Comparison of ENCODE assay signal across 8 cellular contexts in the genomic region with DNA sequence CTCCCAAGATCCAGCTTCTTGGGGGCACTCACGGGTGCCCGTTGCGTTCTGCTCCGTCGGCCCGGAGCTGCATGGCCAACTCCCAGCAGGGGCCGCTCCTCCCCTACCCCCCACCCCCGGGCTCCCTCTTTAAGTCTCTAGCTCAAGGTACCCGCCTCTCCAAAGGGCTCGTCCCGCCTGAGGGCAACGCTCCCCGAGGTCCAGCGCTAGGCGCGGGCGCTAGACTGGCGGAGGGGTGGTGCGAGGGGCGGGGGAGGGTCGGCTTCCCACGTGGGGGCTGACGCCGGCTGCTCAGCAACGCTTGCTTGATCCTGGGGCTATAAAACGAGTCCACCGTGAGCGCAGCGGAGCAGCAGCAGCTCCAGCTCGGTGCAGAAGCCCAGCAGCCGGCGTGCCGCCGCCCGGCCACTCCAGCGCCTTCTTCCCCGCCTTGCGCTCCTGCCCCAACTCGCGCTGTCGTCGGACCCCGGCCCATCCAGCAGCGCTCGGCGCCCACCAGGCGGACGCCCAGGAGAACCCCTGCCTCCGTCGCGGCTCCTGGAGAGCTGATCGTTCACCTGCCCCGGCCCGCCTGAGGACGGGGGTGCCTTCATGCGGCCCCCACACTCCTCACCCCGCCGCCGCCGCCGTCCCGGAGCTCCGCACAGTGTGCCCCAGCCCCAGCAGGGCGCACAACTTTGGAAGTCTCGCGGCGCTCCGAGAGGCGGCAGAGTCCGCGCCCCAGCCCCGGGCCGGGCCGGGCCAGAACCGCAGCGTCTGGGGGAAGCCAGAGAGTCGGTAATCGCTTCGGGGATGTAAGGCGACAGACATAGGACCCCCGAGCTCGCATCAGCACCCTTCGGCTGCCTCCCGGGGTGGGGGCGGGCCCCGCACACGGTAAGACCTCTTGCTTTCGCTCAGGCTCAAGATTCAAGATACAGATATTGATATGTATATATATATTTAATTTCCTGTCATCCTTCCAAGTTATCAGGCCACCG. TPM values are rescaled to one million over a fixed set of nuclear protein-coding genes. Genes with fewer than 3 reads are reported as not detected.
DNase-seq lines count a peak whose midpoint lies in the region; ATAC-seq, FAIRE-seq and TF ChIP-seq lines count a peak whose summit lies in the region.

A gene (plus strand): TSS at position 348 of the 980 bp plus-strand sequence. CDS start 968 bp downstream, outside the sequence.

- FAIRE-seq in pancreas (lab: Jason Lieb, UNC): no peak

- no TSS peak for BruUV-seq in Caco-2 (replicated peaks; lab: Mats Ljungman, UMichigan)

- H3K4me3 ChIP-seq in Caco-2 (ENCODE audit: low read depth, low read length) (peak within 1 kb of the TSS; percentile 41), heart right ventricle (peak within 1 kb of the TSS; percentile 35 to 62 (median 54)), pancreas (peak within 1 kb of the TSS; percentile 44 to 69 (median 58))

- CTCF ChIA-PET in Caco-2 (lab: Charles Lee): interaction anchor here (0.6 to 1.1 kb wide), 9 partner anchors 22 to 1059 kb away, joined by 3 to 7 read pairs (median 3); no protein-coding TSS in a partner anchor

- H3K27me3 ChIP-seq in Caco-2 (replicated peaks; ENCODE audit: control insufficient read depth, insufficient read depth, low read length): no peaks in the 10 kb centered on the region
- H3K27me3 ChIP-seq in heart right ventricle: peaks cover 14 to 88% (median 77%) of the 10 kb centered on the region in 7 donors
- no peaks in the 10 kb centered on the region for H3K27me3 ChIP-seq in pancreas

- H3K4me1 Mint-ChIP-seq in Caco-2 (ENCODE audit: low read depth, unreplicated experiment): peaks cover 8% of the 10 kb centered on the region

- WGBS in heart right ventricle, 2 donors: 1% methylated on average over 83 to 89 of the region's 89 CpGs
- 0 to 1% methylated on average over 62 to 89 of the region's 89 CpGs for WGBS in pancreas, 2 donors

- intact Hi-C loops in Caco-2 (cut with micrococcal nuclease; ENCODE audit: unreplicated experiment) (loop anchor here (1.0 to 10.0 kb wide), 6 partner anchors 128 to 1238 kb away; no protein-coding TSS in a partner anchor), heart right ventricle (cut with DNase I) (loop anchor here in 7 of 10 donors (2.0 to 10.0 kb wide), 8 partner anchors 130 to 1058 kb away; no protein-coding TSS in a partner anchor), pancreas (cut with DNase I) (loop anchor here in 2 of 3 donors (2.0 to 10.0 kb wide), 2 partner anchors 130 to 288 kb away; no protein-coding TSS in a partner anchor)

- H3K27me3 Mint-ChIP-seq in Caco-2 (ENCODE audit: insufficient read depth, unreplicated experiment): peaks cover 34% of the 10 kb centered on the region

- DNase-seq in Caco-2 (peak; percentile 54 to 60), GOT3 (lab: John Stamatoyannopoulos, UW) (peak; percentile 45), NCI-H345 treated with DMSO at 0.1 percent for 48 hours (lab: John Stamatoyannopoulos, UW; ENCODE audit: unreplicated experiment) (peak; percentile 7), heart right ventricle (peak in 1 of 2 donors; percentile 49), pancreas (peak; percentile 71 to 91 (median 81)), DMS153 treated with DMSO at 0.1 percent for 48 hours (lab: John Stamatoyannopoulos, UW; ENCODE audit: unreplicated experiment) (no peak)
- DNase-seq in activated naive CD4-positive, alpha-beta T cell treated with anti-CD3 and anti-CD28 coated beads, Interleukin-2, amount 50 U/mL, for 72 hours (ENCODE audit: low spot score in 2 of 2): peak in 1 of 2 donors; percentile 33

- POLR2A ChIA-PET in Caco-2 (lab: Charles Lee): no interaction called here

- H3K27ac ChIP-seq in heart right ventricle (peak within 1 kb of the TSS in 3 of 10 donors; percentile 7 to 38 (median 21)), pancreas (peak within 1 kb of the TSS; percentile 31 to 80 (median 68))

- peak within 1 kb of the TSS; percentile 75 for H3K4me3 Mint-ChIP-seq in Caco-2 (ENCODE audit: unreplicated experiment)

- H3K4me1 ChIP-seq in Caco-2 (peaks cover 3% of the 10 kb centered on the region; the same call in 1 of the 2 replicates), heart right ventricle (peaks cover 0 to 37% (median 31%) of the 10 kb centered on the region in 9 donors), pancreas (peaks cover 0 to 8% (median 4%) of the 10 kb centered on the region in 3 donors)

- peak; percentile 51 to 55 for ATAC-seq in activated naive CD4-positive, alpha-beta T cell treated with anti-CD3 and anti-CD28 coated beads, Interleukin-2, amount 50 U/mL, for 72 hours
- ATAC-seq in heart right ventricle (peak; percentile 54 to 76 (median 64)), pancreas (peak; percentile 72 to 82 (median 80)), GM19395 (IDR thresholded peaks at IDR 0.05; ENCODE audit: unreplicated experiment) (no peak)

- H3K36me3 ChIP-seq in Caco-2 (ENCODE audit: control insufficient read depth, insufficient read depth, low read length): no peaks in the 10 kb centered on the region
- H3K36me3 ChIP-seq in heart right ventricle: no peaks in the 10 kb centered on the region
- H3K36me3 ChIP-seq in pancreas: peaks cover 0 to 4% (median 0%) of the 10 kb centered on the region in 3 donors

- no peaks in the 10 kb centered on the region for H3K36me3 Mint-ChIP-seq in Caco-2 (ENCODE audit: insufficient read depth, unreplicated experiment)
- peaks cover 10 to 11% of the 10 kb centered on the region in 2 donors for H3K36me3 Mint-ChIP-seq in activated naive CD4-positive, alpha-beta T cell treated with anti-CD3 and anti-CD28 coated beads, Interleukin-2, amount 50 U/mL, for 72 hours

- H3K9me3 ChIP-seq in Caco-2: no peaks in the 10 kb centered on the region
- H3K9me3 ChIP-seq in heart right ventricle: no peaks in the 10 kb centered on the region
- no peaks in the 10 kb centered on the region for H3K9me3 ChIP-seq in pancreas

- H3K9me3 Mint-ChIP-seq in Caco-2 (ENCODE audit: unreplicated experiment): no peaks in the 10 kb centered on the region
- no peaks in the 10 kb centered on the region for H3K9me3 Mint-ChIP-seq in activated naive CD4-positive, alpha-beta T cell treated with anti-CD3 and anti-CD28 coated beads, Interleukin-2, amount 50 U/mL, for 72 hours

- H3K27ac Mint-ChIP-seq in Caco-2 (ENCODE audit: unreplicated experiment): no peak within 1 kb of the TSS
- H3K27ac Mint-ChIP-seq in activated naive CD4-positive, alpha-beta T cell treated with anti-CD3 and anti-CD28 coated beads, Interleukin-2, amount 50 U/mL, for 72 hours: no peak within 1 kb of the TSS

- TF ChIP-seq CTCF in Caco-2 (IDR thresholded peaks at IDR 0.05; ENCODE audit: insufficient read depth in 1 of 2, low read depth in 1 of 2, low read length in 1 of 2, severe bottlenecking in 1 of 2, unreplicated experiment in 1 of 2) (peak in 1 of 2 experiments; percentile 52), heart right ventricle (IDR thresholded peaks at IDR 0.05) (no peak), pancreas (IDR thresholded peaks at IDR 0.05) (no peak)

RNA-seq across cellular contexts. Expression of the gene that starts here (rescaled TPM):
- total RNA-seq in Caco-2 (2022): 0.67 and 0.70 TPM in 2 replicates
- total RNA-seq in activated naive CD4-positive, alpha-beta T cell treated with anti-CD3 and anti-CD28 coated beads, Interleukin-2, amount 50 U/mL, for 72 hours: not detected
- total RNA-seq in heart right ventricle: 1 to 10 TPM in 2 of 10 donors, under 1 TPM in 8; 0.32 to 1.4 (median 0.66) TPM
- polyA plus RNA-seq in heart right ventricle: under 1 TPM; 0.29 to 0.78 TPM
- 10 to 100 TPM; 12.6 to 40.7 (median 27.1) TPM for total RNA-seq in pancreas
- 10 to 100 TPM; 15.0 to 42.3 TPM for polyA plus RNA-seq in pancreas

Comparison
In these comparisons a context has a peak if more than half of its experiments do, and no peak if none do; other contexts are left out.
1. RNA of the gene that starts here (polyA plus RNA-seq): 15.0 to 42.3 TPM in pancreas; 0.29 to 0.78 TPM in heart right ventricle; every median in the first group is over 4 times any median in the second.
2. Peak in DNase-seq and H3K4me3 ChIP-seq in Caco-2; RNA of the gene not detected or under 1 TPM.
3. Peak in ATAC-seq in activated naive CD4-positive, alpha-beta T cell treated with anti-CD3 and anti-CD28 coated beads, Interleukin-2, amount 50 U/mL, for 72 hours; RNA of the gene not detected or under 1 TPM.
4. Peak in every context shown above with its lines, with median percentiles within 50 percentile points of each other: H3K4me3 ChIP-seq.